8 cellular contexts compared by ENCODE assay signal in genomic region chr15:25849431-25849921, GRCh38. TPM values are rescaled to one million over a fixed set of nuclear protein-coding genes. Genes with fewer than 3 reads are reported as not detected.
A peak's percentile ranks its signal among the peaks of the same experiment; 100 is the strongest.
DNase-seq lines count a peak whose midpoint lies in the region; ATAC-seq and TF ChIP-seq lines count a peak whose summit lies in the region.

No MANE protein-coding gene starts in this region.

- 3 to 8% methylated on average over 6 to 7 of the region's 7 CpGs for WGBS in gastroesophageal sphincter (ENCODE audit: low coverage in 1 of 2), 2 donors

- TF ChIP-seq EP300 in gastroesophageal sphincter (IDR thresholded peaks at IDR 0.05) = no peak

- no peaks in the 10 kb centered on the region for H3K9me3 ChIP-seq in gastroesophageal sphincter

- ATAC-seq in gastroesophageal sphincter = peak; percentile 37
- no peak for ATAC-seq in GM18498 (IDR thresholded peaks at IDR 0.05; ENCODE audit: unreplicated experiment)
- ATAC-seq in HG03439 (IDR thresholded peaks at IDR 0.05; ENCODE audit: unreplicated experiment) = no peak
- no peak for ATAC-seq in GM19463 (IDR thresholded peaks at IDR 0.05; ENCODE audit: unreplicated experiment)

- no peaks in the 10 kb centered on the region for H3K27me3 ChIP-seq in gastroesophageal sphincter

- TF ChIP-seq CTCF in WI38 (IDR thresholded peaks at IDR 0.05; ENCODE audit: low read depth, low read length) (no peak), gastroesophageal sphincter (IDR thresholded peaks at IDR 0.05) (no peak)

- peaks cover 14 to 97% (median 32%) of the 10 kb centered on the region in 3 donors for H3K4me1 ChIP-seq in gastroesophageal sphincter

- H3K4me3 ChIP-seq in WI38 (ENCODE audit: low read depth, low read length) (peak overlapping the region; percentile 60), gastroesophageal sphincter (peak overlapping the region; percentile 19 to 46)

- no peak for TF ChIP-seq POLR2A in gastroesophageal sphincter (IDR thresholded peaks at IDR 0.05)

- peak overlapping the region; percentile 86 to 98 (median 91) for H3K27ac ChIP-seq in gastroesophageal sphincter

- peak; percentile 86 for DNase-seq in GM03348 (ENCODE audit: low spot score)
- DNase-seq in renal cortical epithelial cell (ENCODE audit: low read depth) = peak; percentile 76
- DNase-seq in activated CD4-positive, alpha-beta T cell treated with anti-CD3 and anti-CD28 coated beads, Interleukin-2, amount 50 U/mL, for 1 hour = no peak

- H3K36me3 ChIP-seq in gastroesophageal sphincter = no peaks in the 10 kb centered on the region

RNA-seq across cellular contexts. Expression of gene ATP10A, which starts 13.7 kb away (rescaled TPM):
- total RNA-seq in gastroesophageal sphincter = 10 to 100 TPM; 22.9 to 41.8 (median 24.6) TPM
- total RNA-seq in renal cortical epithelial cell = 16.5 and 29.7 TPM in 2 replicates
